Comparison of ENCODE assay signal across 8 cellular contexts in the genomic region with DNA sequence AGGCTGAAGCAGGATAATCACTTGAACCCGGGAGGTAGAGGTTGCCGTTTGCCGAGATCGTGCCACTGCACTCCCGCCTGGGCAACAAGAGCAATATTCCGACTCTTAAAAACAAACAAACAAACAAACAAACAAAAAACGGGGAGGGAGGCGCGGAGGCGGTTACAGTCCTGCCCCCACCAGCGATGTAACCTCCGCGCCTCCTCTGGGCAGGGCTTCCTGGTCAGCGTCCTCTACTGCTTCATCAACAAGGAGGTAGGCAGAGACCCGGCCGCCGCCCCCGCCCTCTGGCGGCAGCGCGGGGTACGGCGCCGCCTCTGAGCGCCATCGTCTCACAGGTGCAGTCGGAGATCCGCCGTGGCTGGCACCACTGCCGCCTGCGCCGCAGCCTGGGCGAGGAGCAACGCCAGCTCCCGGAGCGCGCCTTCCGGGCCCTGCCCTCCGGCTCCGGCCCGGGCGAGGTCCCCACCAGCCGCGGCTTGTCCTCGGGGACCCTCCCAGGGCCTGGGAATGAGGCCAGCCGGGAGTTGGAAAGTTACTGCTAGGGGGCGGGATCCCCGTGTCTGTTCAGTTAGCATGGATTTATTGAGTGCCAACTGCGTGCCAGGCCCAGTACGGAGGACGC. TPM values are rescaled to one million over a fixed set of nuclear protein-coding genes. Genes with fewer than 3 reads are reported as not detected.
DNase-seq lines count a peak whose midpoint lies in the region; ATAC-seq and TF ChIP-seq lines count a peak whose summit lies in the region.

No MANE protein-coding gene starts in this region.

- intact Hi-C loops in naive thymus-derived CD4-positive, alpha-beta T cell (cut with micrococcal nuclease): loop anchor here (1.0 kb wide), 10 partner anchors 10 to 254 kb away; a partner anchor contains a TSS

- peak; percentile 77 to 88 (median 83) for DNase-seq in CD8-positive, alpha-beta memory T cell
- peak; percentile 80 for DNase-seq in activated T-helper 1 cell treated with anti-CD3 and anti-CD28 coated beads, Interleukin-2, amount 50 U/mL, for 16 hours (ENCODE audit: low read depth in 1 of 2, low spot score in 1 of 2)
- DNase-seq in fibroblast of gingiva (ENCODE audit: low read depth): peak; percentile 71
- peak; percentile 76 to 94 (median 87) for DNase-seq in naive thymus-derived CD4-positive, alpha-beta T cell

- no peaks in the 10 kb centered on the region for H3K27me3 Mint-ChIP-seq in CD8-positive, alpha-beta memory T cell
- H3K27me3 Mint-ChIP-seq in naive thymus-derived CD4-positive, alpha-beta T cell: peaks cover 0 to 4% (median 0%) of the 10 kb centered on the region in 5 donors
- peaks cover 25% of the 10 kb centered on the region for H3K27me3 Mint-ChIP-seq in stimulated activated memory B cell treated with anti-CD40 and anti-IgM and Interleukin-4, amounts not matched to agents 10 μg/mL and 1 μg/mL and 100 μg/mL, for 72 hours

- CTCF ChIA-PET in CD8-positive, alpha-beta memory T cell (lab: Charles Lee): interaction anchor here (0.9 to 8.6 kb wide), 12 partner anchors 10 to 98 kb away, joined by 3 to 107 read pairs (median 6); a partner anchor contains a TSS
- CTCF ChIA-PET in naive thymus-derived CD4-positive, alpha-beta T cell (lab: Charles Lee): interaction anchor here (1.0 to 2.1 kb wide), 6 partner anchors 10 to 88 kb away, joined by 3 to 17 read pairs (median 4); a partner anchor contains a TSS

- H3K27ac Mint-ChIP-seq in CD8-positive, alpha-beta memory T cell: peak overlapping the region in 7 of 8 donors; percentile 66 to 92 (median 80)
- peak overlapping the region in 8 of 9 donors; percentile 43 to 87 (median 75) for H3K27ac Mint-ChIP-seq in naive thymus-derived CD4-positive, alpha-beta T cell
- peak overlapping the region; percentile 37 for H3K27ac Mint-ChIP-seq in stimulated activated memory B cell treated with anti-CD40 and anti-IgM and Interleukin-4, amounts not matched to agents 10 μg/mL and 1 μg/mL and 100 μg/mL, for 72 hours

- no peaks in the 10 kb centered on the region for H3K27me3 ChIP-seq in CD8-positive, alpha-beta memory T cell (ENCODE audit: insufficient read depth, low read length, poor library complexity, severe bottlenecking)
- no peaks in the 10 kb centered on the region for H3K27me3 ChIP-seq in naive thymus-derived CD4-positive, alpha-beta T cell (ENCODE audit: control insufficient read depth in 2 of 2, insufficient read depth in 2 of 2, low read length in 2 of 2)

- POLR2A ChIA-PET in CD8-positive, alpha-beta memory T cell (lab: Charles Lee): interaction anchor here (0.6 to 2.1 kb wide), 2 partner anchors 10 to 111 kb away, joined by 9 to 11 read pairs; a partner anchor contains a TSS
- POLR2A ChIA-PET in naive thymus-derived CD4-positive, alpha-beta T cell (lab: Charles Lee): interaction anchor here (1.1 to 3.6 kb wide), 3 partner anchors 10 to 32 kb away, joined by 3 to 18 read pairs (median 15); a partner anchor contains a TSS

- peak; percentile 62 for ATAC-seq in GM21381 (IDR thresholded peaks at IDR 0.05; ENCODE audit: unreplicated experiment)
- ATAC-seq in naive thymus-derived CD4-positive, alpha-beta T cell: peak; percentile 92
- peak; percentile 95 for ATAC-seq in stimulated activated memory B cell treated with anti-CD40 and anti-IgM and Interleukin-4, amounts not matched to agents 10 μg/mL and 1 μg/mL and 100 μg/mL, for 72 hours

- peaks cover 18% of the 10 kb centered on the region for H3K4me1 ChIP-seq in CD8-positive, alpha-beta memory T cell (ENCODE audit: insufficient read depth, low read length)
- H3K4me1 ChIP-seq in naive thymus-derived CD4-positive, alpha-beta T cell (ENCODE audit: control insufficient read depth in 2 of 2, insufficient read depth in 2 of 2, low read length in 2 of 2): peaks cover 13 to 16% of the 10 kb centered on the region in 2 donors

- H3K4me3 Mint-ChIP-seq in CD8-positive, alpha-beta memory T cell: peak overlapping the region; percentile 79 to 89 (median 84)
- peak overlapping the region; percentile 74 to 88 (median 80) for H3K4me3 Mint-ChIP-seq in naive thymus-derived CD4-positive, alpha-beta T cell
- peak overlapping the region; percentile 77 for H3K4me3 Mint-ChIP-seq in stimulated activated memory B cell treated with anti-CD40 and anti-IgM and Interleukin-4, amounts not matched to agents 10 μg/mL and 1 μg/mL and 100 μg/mL, for 72 hours

- H3K9me3 Mint-ChIP-seq in CD8-positive, alpha-beta memory T cell: no peaks in the 10 kb centered on the region
- H3K9me3 Mint-ChIP-seq in naive thymus-derived CD4-positive, alpha-beta T cell: no peaks in the 10 kb centered on the region
- no peaks in the 10 kb centered on the region for H3K9me3 Mint-ChIP-seq in stimulated activated memory B cell treated with anti-CD40 and anti-IgM and Interleukin-4, amounts not matched to agents 10 μg/mL and 1 μg/mL and 100 μg/mL, for 72 hours

- peaks cover 14% of the 10 kb centered on the region for H3K36me3 ChIP-seq in CD8-positive, alpha-beta memory T cell (ENCODE audit: insufficient read depth, low read length)
- peaks cover 38% of the 10 kb centered on the region for H3K36me3 ChIP-seq in KOPT-K1 (ENCODE audit: insufficient read depth, low read length)
- H3K36me3 ChIP-seq in naive thymus-derived CD4-positive, alpha-beta T cell (ENCODE audit: control insufficient read depth in 2 of 3, insufficient read depth in 3 of 3, low read length in 3 of 3): peaks cover 0 to 25% (median 4%) of the 10 kb centered on the region in 3 experiments

- H3K27ac ChIP-seq in CD8-positive, alpha-beta memory T cell (ENCODE audit: low read depth, low read length): no peak overlapping the region
- H3K27ac ChIP-seq in KOPT-K1 (ENCODE audit: low read depth, low read length, poor library complexity, severe bottlenecking): peak overlapping the region; percentile 22
- peak overlapping the region; percentile 37 for H3K27ac ChIP-seq in naive thymus-derived CD4-positive, alpha-beta T cell (ENCODE audit: low read depth, low read length)

- peak overlapping the region; percentile 46 for H3K4me3 ChIP-seq in CD8-positive, alpha-beta memory T cell (ENCODE audit: low read length)
- H3K4me3 ChIP-seq in naive thymus-derived CD4-positive, alpha-beta T cell (ENCODE audit: low read length): peak overlapping the region; percentile 48

- peaks cover 13 to 24% (median 19%) of the 10 kb centered on the region in 3 donors for H3K4me1 Mint-ChIP-seq in CD8-positive, alpha-beta memory T cell
- peaks cover 7 to 22% (median 20%) of the 10 kb centered on the region in 7 donors for H3K4me1 Mint-ChIP-seq in naive thymus-derived CD4-positive, alpha-beta T cell
- peaks cover 36% of the 10 kb centered on the region for H3K4me1 Mint-ChIP-seq in stimulated activated memory B cell treated with anti-CD40 and anti-IgM and Interleukin-4, amounts not matched to agents 10 μg/mL and 1 μg/mL and 100 μg/mL, for 72 hours

- no peaks in the 10 kb centered on the region for H3K9me3 ChIP-seq in CD8-positive, alpha-beta memory T cell (ENCODE audit: low read length)
- H3K9me3 ChIP-seq in KOPT-K1 (ENCODE audit: insufficient read depth, low read length, poor library complexity, severe bottlenecking): no peaks in the 10 kb centered on the region
- no peaks in the 10 kb centered on the region for H3K9me3 ChIP-seq in naive thymus-derived CD4-positive, alpha-beta T cell (ENCODE audit: control insufficient read depth in 2 of 3, low read length in 3 of 3)

- H3K36me3 Mint-ChIP-seq in CD8-positive, alpha-beta memory T cell: peaks cover 0 to 30% (median 0%) of the 10 kb centered on the region in 3 donors
- H3K36me3 Mint-ChIP-seq in naive thymus-derived CD4-positive, alpha-beta T cell: peaks cover 0 to 17% (median 3%) of the 10 kb centered on the region in 5 donors
- peaks cover 37% of the 10 kb centered on the region for H3K36me3 Mint-ChIP-seq in stimulated activated memory B cell treated with anti-CD40 and anti-IgM and Interleukin-4, amounts not matched to agents 10 μg/mL and 1 μg/mL and 100 μg/mL, for 72 hours

TF ChIP-seq in PFSK-1, 5 proteins besides CTCF, POLR2A, EP300 and RAD21:
- TF ChIP-seq FOXP2 (optimal IDR thresholded peaks at IDR 0.05; ENCODE audit: borderline replicate concordance, extremely low read depth, extremely low read length, insufficient read depth) (peak; percentile 85), SIN3A (IDR thresholded peaks at IDR 0.05; ENCODE audit: borderline replicate concordance, insufficient read depth, low read length) (no peak)
TF ChIP-seq in PFSK-1: peak in this region for 1.

RNA-seq across cellular contexts. Expression of a gene that starts 10.2 kb away (rescaled TPM):
- total RNA-seq in CD8-positive, alpha-beta memory T cell: 100 to 1,000 TPM; 738 to 747 TPM
- 1,016 TPM for polyA plus RNA-seq in CD8-positive, alpha-beta memory T cell
- polyA plus RNA-seq in PFSK-1 (2012; ENCODE audit: insufficient read length, low read depth): 506 TPM
- 100 to 1,000 TPM; 301 to 537 (median 405) TPM for total RNA-seq in naive thymus-derived CD4-positive, alpha-beta T cell
- 1,000 to 10,000 TPM; 1,209 to 1,262 TPM for polyA plus RNA-seq in naive thymus-derived CD4-positive, alpha-beta T cell

RNA-seq across cellular contexts. Expression of a gene that starts 11.0 kb away (rescaled TPM):
- 10 to 100 TPM; 11.3 to 11.5 TPM for total RNA-seq in CD8-positive, alpha-beta memory T cell
- 2.0 TPM for polyA plus RNA-seq in CD8-positive, alpha-beta memory T cell
- 18.7 TPM for polyA plus RNA-seq in PFSK-1 (2012; ENCODE audit: insufficient read length, low read depth)
- total RNA-seq in naive thymus-derived CD4-positive, alpha-beta T cell: 1 to 10 TPM; 6.1 to 8.9 (median 7.9) TPM
- polyA plus RNA-seq in naive thymus-derived CD4-positive, alpha-beta T cell: 1 to 10 TPM; 1.2 to 1.9 TPM

RNA-seq across cellular contexts. Expression of a gene that starts 13.5 kb away (rescaled TPM):
- total RNA-seq in CD8-positive, alpha-beta memory T cell: 1 to 10 TPM; 1.7 to 1.9 TPM
- polyA plus RNA-seq in CD8-positive, alpha-beta memory T cell: 0.21 TPM
- polyA plus RNA-seq in PFSK-1 (2012; ENCODE audit: insufficient read length, low read depth): 4.1 TPM
- total RNA-seq in naive thymus-derived CD4-positive, alpha-beta T cell: 1 to 10 TPM; 4.6 to 7.4 (median 6.0) TPM
- under 1 TPM in 1 of 2 donors, not detected in 1; 0.15 TPM for polyA plus RNA-seq in naive thymus-derived CD4-positive, alpha-beta T cell

RNA-seq across cellular contexts. Expression of a gene that starts 42.3 kb away (rescaled TPM):
- total RNA-seq in CD8-positive, alpha-beta memory T cell: 100 to 1,000 TPM; 122 to 128 TPM
- 18.8 TPM for polyA plus RNA-seq in CD8-positive, alpha-beta memory T cell
- 63.8 TPM for polyA plus RNA-seq in PFSK-1 (2012; ENCODE audit: insufficient read length, low read depth)
- 100 to 1,000 TPM in 1 of 5 experiments, 10 to 100 TPM in 4; 57.4 to 128 (median 58.6) TPM for total RNA-seq in naive thymus-derived CD4-positive, alpha-beta T cell
- polyA plus RNA-seq in naive thymus-derived CD4-positive, alpha-beta T cell: 10 to 100 TPM; 11.3 to 17.5 TPM

RNA-seq across cellular contexts. Expression of a gene that starts 49.2 kb away (rescaled TPM):
- 10 to 100 TPM; 25.2 to 30.4 TPM for total RNA-seq in CD8-positive, alpha-beta memory T cell
- polyA plus RNA-seq in CD8-positive, alpha-beta memory T cell: 21.1 TPM
- polyA plus RNA-seq in PFSK-1 (2012; ENCODE audit: insufficient read length, low read depth): 11.0 TPM
- 10 to 100 TPM; 21.2 to 52.9 (median 36.6) TPM for total RNA-seq in naive thymus-derived CD4-positive, alpha-beta T cell
- polyA plus RNA-seq in naive thymus-derived CD4-positive, alpha-beta T cell: 10 to 100 TPM; 11.1 to 17.5 TPM
